ENCODE assay signal across 21 cellular contexts in genomic region chr5:40827479-40827977, GRCh38. TPM values are rescaled to one million over a fixed set of nuclear protein-coding genes. Genes with fewer than 3 reads are reported as not detected.
A peak's percentile ranks its signal among the peaks of the same experiment; 100 is the strongest.
DNase-seq lines count a peak whose midpoint lies in the region; ATAC-seq and TF ChIP-seq lines count a peak whose summit lies in the region.
"Had no signal": no experiment of that assay in that cellular context is flagged by ENCODE, and none has a peak within 500 bp of the region (broad histone marks: within the 10 kb centered on the region; RNA-seq: fewer than 3 reads in every experiment).

No MANE protein-coding gene starts in this region.

- H3K9ac ChIP-seq in GM23248: peak overlapping the region; percentile 22; the same call in 1 of the 2 replicates

- no peak for ATAC-seq in activated T-cell treated with anti-CD3 and anti-CD28 coated beads, Interleukin-2, amount 50 U/mL, for 72 hours (replicated peaks in 1 of 2)
- no peak for ATAC-seq in WTC11
- ATAC-seq in HG03565 (IDR thresholded peaks at IDR 0.05; ENCODE audit: unreplicated experiment): no peak
- no peak for ATAC-seq in HG02763 (IDR thresholded peaks at IDR 0.05; ENCODE audit: unreplicated experiment)
- ATAC-seq: left cardiac atrium had no signal

- H3K27ac Mint-ChIP-seq in activated T-cell treated with anti-CD3 and anti-CD28 coated beads, Interleukin-2, amount 50 U/mL, for 72 hours: peak overlapping the region; percentile 16
- H3K27ac Mint-ChIP-seq in WTC11 (peak overlapping the region; percentile 46; the same call in 1 of the 2 replicates), mesothelial cell of epicardium (peak overlapping the region; percentile 68)

- no peaks in the 10 kb centered on the region for H3K27me3 Mint-ChIP-seq in activated T-cell treated with anti-CD3 and anti-CD28 coated beads, Interleukin-2, amount 50 U/mL, for 72 hours (ENCODE audit: low read depth)
- H3K27me3 Mint-ChIP-seq in WTC11 (ENCODE audit: low read depth) (no peaks in the 10 kb centered on the region), mesothelial cell of epicardium (ENCODE audit: low read depth) (no peaks in the 10 kb centered on the region)

- in situ Hi-C loops in GM23248 (cut with MboI): no loop called here

- H3K4me3 Mint-ChIP-seq in activated T-cell treated with anti-CD3 and anti-CD28 coated beads, Interleukin-2, amount 50 U/mL, for 72 hours: no peak overlapping the region
- H3K4me3 Mint-ChIP-seq in WTC11 (no peak overlapping the region), mesothelial cell of epicardium (no peak overlapping the region)
- H3K4me3 Mint-ChIP-seq: brain had no signal

- H3K36me3 ChIP-seq in GM23248 (ENCODE audit: low read depth): peaks cover 69% of the 10 kb centered on the region

- DNase-seq in activated T-cell treated with anti-CD3 and anti-CD28 coated beads, Interleukin-2, amount 50 U/mL, for 72 hours: no peak
- no peak for DNase-seq in activated T-cell treated with anti-CD3 and anti-CD28 coated beads, Interleukin-2, amount 50 U/mL, for 1 hour
- DNase-seq in GM23248 (no peak), WTC11 (ENCODE audit: low spot score) (no peak), mesothelial cell of epicardium (ENCODE audit: low spot score in 2 of 2, unreplicated experiment in 2 of 2) (no peak), SHP77 (lab: John Stamatoyannopoulos, UW) (no peak)
- DNase-seq: activated CD4-positive, CD25-positive, alpha-beta regulatory T cell treated with anti-CD3 and anti-CD28 coated beads, Interleukin-2, amount 50 U/mL, for 72 hours; activated CD8-positive, alpha-beta memory T cell treated with anti-CD3 and anti-CD28 coated beads, Interleukin-2, amount 50 U/mL, for 4 hours; colonic mucosa; GF-D8; GOT3; head of caudate nucleus; left cardiac atrium; NCI-H524; T-helper 9 cell; tibial artery had no signal

- no peaks in the 10 kb centered on the region for H3K9me2 ChIP-seq in GM23248 (ENCODE audit: insufficient read depth)

- CTCF ChIA-PET in WTC11 (lab: Charles Lee): no interaction called here

- H3K4me3 ChIP-seq in GM23248: no peak overlapping the region
- H3K4me3 ChIP-seq: colonic mucosa, tibial artery had no signal

- H4K20me1 ChIP-seq in GM23248 (ENCODE audit: insufficient read depth): peaks cover 6% of the 10 kb centered on the region; the same call in 1 of the 2 replicates

- peaks cover 8% of the 10 kb centered on the region for H3K4me1 ChIP-seq in GM23248 (ENCODE audit: insufficient read depth)
- H3K4me1 ChIP-seq: colonic mucosa, tibial artery had no signal

- WGBS in GM23248 (ENCODE audit: low coverage in 1 of 2, low lambda C conversion rate in 2 of 2, missing lambda C conversion rate in 2 of 2), 2 experiments: 90 to 91% methylated on average over 9 of the region's 9 CpGs

- H2AFZ ChIP-seq in GM23248: no peak overlapping the region

- H3K4me1 Mint-ChIP-seq in activated T-cell treated with anti-CD3 and anti-CD28 coated beads, Interleukin-2, amount 50 U/mL, for 72 hours (ENCODE audit: low read depth): peaks cover 45% of the 10 kb centered on the region
- H3K4me1 Mint-ChIP-seq in WTC11 (peaks cover 33% of the 10 kb centered on the region), mesothelial cell of epicardium (peaks cover 14% of the 10 kb centered on the region)

- H3K9me3 ChIP-seq in GM23248 (ENCODE audit: low read depth): no peaks in the 10 kb centered on the region
- H3K9me3 ChIP-seq: colonic mucosa, tibial artery had no signal

- peaks cover 30 to 43% of the 10 kb centered on the region in 2 donors for H3K36me3 Mint-ChIP-seq in activated T-cell treated with anti-CD3 and anti-CD28 coated beads, Interleukin-2, amount 50 U/mL, for 72 hours (ENCODE audit: insufficient read depth in 2 of 2)
- H3K36me3 Mint-ChIP-seq in WTC11 (peaks cover 68% of the 10 kb centered on the region), mesothelial cell of epicardium (peaks cover 48% of the 10 kb centered on the region)

- peaks cover 89% of the 10 kb centered on the region for H3F3A ChIP-seq in GM23248 (ENCODE audit: insufficient read depth)

- H3K79me2 ChIP-seq in GM23248 (ENCODE audit: insufficient read depth): peaks cover 29% of the 10 kb centered on the region

- H3K4me2 ChIP-seq in GM23248 (ENCODE audit: unreplicated experiment): no peak overlapping the region

- TF ChIP-seq CTCF in WTC11 (IDR thresholded peaks at IDR 0.05) (no peak), mesothelial cell of epicardium (IDR thresholded peaks at IDR 0.05; ENCODE audit: unreplicated experiment) (no peak)

- POLR2A ChIA-PET in WTC11 (lab: Charles Lee): interaction anchor here (0.6 kb wide), 1 partner anchor 746 kb away, joined by 3 read pairs; no protein-coding TSS in a partner anchor

- no peak overlapping the region for H3K27ac ChIP-seq in GM23248
- H3K27ac ChIP-seq: C4-2B, colonic mucosa, tibial artery had no signal

- no peaks in the 10 kb centered on the region for H3K27me3 ChIP-seq in GM23248 (replicated peaks; ENCODE audit: insufficient read depth)
- H3K27me3 ChIP-seq: colonic mucosa, tibial artery had no signal

- no peaks in the 10 kb centered on the region for H3K9me3 Mint-ChIP-seq in activated T-cell treated with anti-CD3 and anti-CD28 coated beads, Interleukin-2, amount 50 U/mL, for 72 hours
- H3K9me3 Mint-ChIP-seq in WTC11: no peaks in the 10 kb centered on the region
- H3K9me3 Mint-ChIP-seq in mesothelial cell of epicardium: no peaks in the 10 kb centered on the region
- H3K9me3 Mint-ChIP-seq: brain, neural crest cell had no signal

TF ChIP-seq in WTC11, 78 proteins besides CTCF, POLR2A, EP300 and RAD21:
- TF ChIP-seq NFATC4 (CRISPR knock-in tag; IDR thresholded peaks at IDR 0.05) (peak; percentile 56; the same call in 1 of the 2 replicates), ATF1 (CRISPR knock-in tag; IDR thresholded peaks at IDR 0.05) (no peak), ZNF671 (CRISPR knock-in tag; IDR thresholded peaks at IDR 0.05) (peak; percentile 28; the same call in 1 of the 2 replicates)

RNA-seq across cellular contexts. Expression of gene RPL37, which starts 7.5 kb away (rescaled TPM):
- 1,000 to 10,000 TPM; 2,016 to 2,043 TPM for total RNA-seq in activated T-cell treated with anti-CD3 and anti-CD28 coated beads, Interleukin-2, amount 50 U/mL, for 72 hours
- total RNA-seq in GM23248 (2014; rRNA removed; shearing (Covaris generic)): 33.8 and 46.0 TPM in 2 replicates
- polyA plus RNA-seq in GM23248 (2016; fragmentation: Nextera tagmentation; extraction: Ambion mirVana): 717 and 731 TPM in 2 replicates
- total RNA-seq in WTC11 (2021): 1,405 to 1,592 TPM (median 1,505 TPM) in 3 replicates
- 1,420 to 1,502 TPM (median 1,461 TPM) in 3 replicates for total RNA-seq in mesothelial cell of epicardium

RNA-seq across cellular contexts. Expression of gene CARD6, which starts 13.6 kb away (rescaled TPM):
- 1 to 10 TPM in 1 of 2 donors, under 1 TPM in 1; 0.76 to 1.2 TPM for total RNA-seq in activated T-cell treated with anti-CD3 and anti-CD28 coated beads, Interleukin-2, amount 50 U/mL, for 72 hours
- 7.1 and 7.5 TPM in 2 replicates for total RNA-seq in GM23248 (2014; rRNA removed; shearing (Covaris generic))
- polyA plus RNA-seq in GM23248 (2016; fragmentation: Nextera tagmentation; extraction: Ambion mirVana): 3.9 and 4.4 TPM in 2 replicates
- total RNA-seq in WTC11 (2021) (0.24 to 0.44 TPM (median 0.34 TPM) in 3 replicates), mesothelial cell of epicardium (1.3 to 1.5 TPM (median 1.4 TPM) in 3 replicates)
- total RNA-seq: neural crest cell had no signal

RNA-seq across cellular contexts. Expression of gene PRKAA1, which starts 29.4 kb away (rescaled TPM):
- 10 to 100 TPM; 62.7 to 69.1 TPM for total RNA-seq in activated T-cell treated with anti-CD3 and anti-CD28 coated beads, Interleukin-2, amount 50 U/mL, for 72 hours
- 74.2 and 77.4 TPM in 2 replicates for total RNA-seq in GM23248 (2014; rRNA removed; shearing (Covaris generic))
- polyA plus RNA-seq in GM23248 (2016; fragmentation: Nextera tagmentation; extraction: Ambion mirVana): 33.8 and 35.5 TPM in 2 replicates
- 27.9 to 31.2 TPM (median 30.2 TPM) in 3 replicates for total RNA-seq in WTC11 (2021)
- 56.3 to 60.4 TPM (median 57.7 TPM) in 3 replicates for total RNA-seq in mesothelial cell of epicardium

Comparison
In these comparisons a context has a peak if more than half of its experiments do, and no peak if none do; other contexts are left out.
1. H3K27ac Mint-ChIP-seq: peak in every context shown above with its lines; median percentile 68 in mesothelial cell of epicardium; 46 in WTC11; 16 in activated T-cell treated with anti-CD3 and anti-CD28 coated beads, Interleukin-2, amount 50 U/mL, for 72 hours.
2. RNA of gene RPL37, which starts 7.5 kb away (total RNA-seq): 2,016 to 2,043 TPM in activated T-cell treated with anti-CD3 and anti-CD28 coated beads, Interleukin-2, amount 50 U/mL, for 72 hours, 1,420 to 1,502 TPM in mesothelial cell of epicardium and 1,405 to 1,592 TPM in WTC11; 33.8 to 46.0 TPM in GM23248; every median in the first group is over 10 times any median in the second.